In the genomic region with DNA sequence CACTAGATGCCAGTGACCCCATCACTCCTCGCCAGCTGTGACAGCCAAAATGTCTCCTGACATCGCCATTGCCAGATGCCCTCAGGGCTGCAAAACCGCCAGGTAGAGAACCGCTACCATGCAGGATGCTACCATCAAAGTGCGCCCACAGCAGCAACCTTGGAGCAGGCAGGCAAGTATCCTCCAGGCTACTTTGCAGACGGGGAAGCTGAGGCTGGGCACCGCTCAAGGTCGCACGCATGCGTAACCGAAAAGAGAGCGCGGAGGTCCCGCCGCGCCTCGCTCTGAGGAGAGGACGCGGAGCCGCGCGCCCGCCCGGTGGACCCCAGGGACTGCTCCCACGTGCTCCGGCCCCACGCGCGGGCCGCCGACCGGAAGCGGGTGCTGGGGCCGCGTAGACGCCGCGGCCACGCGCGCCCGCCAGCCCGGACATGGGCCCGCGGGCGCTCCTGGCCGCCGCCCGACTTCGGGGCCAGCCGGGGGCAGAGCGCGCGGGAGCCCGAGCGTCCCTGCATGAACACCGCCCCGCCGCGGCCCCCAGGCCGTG, we compare ENCODE assay signal across 8 cellular contexts. TPM values are rescaled to one million over a fixed set of nuclear protein-coding genes. Genes with fewer than 3 reads are reported as not detected.
DNase-seq lines count a peak whose midpoint lies in the region; ATAC-seq, FAIRE-seq and TF ChIP-seq lines count a peak whose summit lies in the region.

A gene with protein sequence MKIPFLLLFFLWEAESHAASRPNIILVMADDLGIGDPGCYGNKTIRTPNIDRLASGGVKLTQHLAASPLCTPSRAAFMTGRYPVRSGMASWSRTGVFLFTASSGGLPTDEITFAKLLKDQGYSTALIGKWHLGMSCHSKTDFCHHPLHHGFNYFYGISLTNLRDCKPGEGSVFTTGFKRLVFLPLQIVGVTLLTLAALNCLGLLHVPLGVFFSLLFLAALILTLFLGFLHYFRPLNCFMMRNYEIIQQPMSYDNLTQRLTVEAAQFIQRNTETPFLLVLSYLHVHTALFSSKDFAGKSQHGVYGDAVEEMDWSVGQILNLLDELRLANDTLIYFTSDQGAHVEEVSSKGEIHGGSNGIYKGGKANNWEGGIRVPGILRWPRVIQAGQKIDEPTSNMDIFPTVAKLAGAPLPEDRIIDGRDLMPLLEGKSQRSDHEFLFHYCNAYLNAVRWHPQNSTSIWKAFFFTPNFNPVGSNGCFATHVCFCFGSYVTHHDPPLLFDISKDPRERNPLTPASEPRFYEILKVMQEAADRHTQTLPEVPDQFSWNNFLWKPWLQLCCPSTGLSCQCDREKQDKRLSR (plus strand): TSS at position 282 of the 547 bp plus-strand sequence. CDS start 105,488 bp downstream, outside the sequence.

- ATAC-seq in activated CD8-positive, alpha-beta T cell treated with anti-CD3 and anti-CD28 coated beads, Interleukin-2, amount 10 ng/mL, durations not matched to agents 7 days and 5 days, result peak; percentile 53

- H3K36me3 ChIP-seq in GM23248 (ENCODE audit: low read depth) (no peaks in the 10 kb centered on the region), endothelial cell of umbilical vein (ENCODE audit: control insufficient read depth in 2 of 2, extremely low read depth in 1 of 2, insufficient read depth in 2 of 2, low read length in 2 of 2) (no peaks in the 10 kb centered on the region), mucosa of stomach (ENCODE audit: control insufficient read depth, insufficient read depth, low read length) (no peaks in the 10 kb centered on the region)

- H3K27ac Mint-ChIP-seq in activated CD8-positive, alpha-beta T cell treated with anti-CD3 and anti-CD28 coated beads, Interleukin-2, amount 10 ng/mL, durations not matched to agents 7 days and 5 days, result peak within 1 kb of the TSS; percentile 89

- H2AFZ ChIP-seq in GM23248, result peak within 1 kb of the TSS; percentile 92
- peak within 1 kb of the TSS; percentile 81 for H2AFZ ChIP-seq in endothelial cell of umbilical vein (ENCODE audit: low read depth, low read length)

- dilution Hi-C loops in endothelial cell of umbilical vein (cut with MboI; ENCODE audit: extremely low pct_ligation_motif_present, low sequenced_read_pairs), result no loop called here

- POLR2A ChIA-PET in activated CD8-positive, alpha-beta T cell treated with anti-CD3 and anti-CD28 coated beads, Interleukin-2, amount 10 ng/mL, durations not matched to agents 7 days and 5 days (lab: Charles Lee), result no interaction called here
- POLR2A ChIA-PET in endothelial cell of umbilical vein (lab: Charles Lee), result no interaction called here

- H3K4me3 Mint-ChIP-seq in activated CD8-positive, alpha-beta T cell treated with anti-CD3 and anti-CD28 coated beads, Interleukin-2, amount 10 ng/mL, durations not matched to agents 7 days and 5 days, result peak within 1 kb of the TSS; percentile 81

- in situ Hi-C loops in GM23248 (cut with MboI), result loop anchor here (25.0 kb wide), 1 partner anchor 440 kb away; no protein-coding TSS in a partner anchor

- H4K20me1 ChIP-seq in GM23248 (ENCODE audit: insufficient read depth), result no peaks in the 10 kb centered on the region
- H4K20me1 ChIP-seq in endothelial cell of umbilical vein (replicated peaks; ENCODE audit: control insufficient read depth, extremely low read depth, insufficient read depth, low read length), result no peaks in the 10 kb centered on the region

- TF ChIP-seq POLR2A in endothelial cell of umbilical vein (IDR thresholded peaks at IDR 0.05; ENCODE audit: low read depth, low read length), result no peak

- H3K9ac ChIP-seq in GM23248 (peak within 1 kb of the TSS; percentile 93), endothelial cell of umbilical vein (replicated peaks; ENCODE audit: extremely low read depth, insufficient read depth, low read length) (peak within 1 kb of the TSS; percentile 71), mucosa of stomach (ENCODE audit: low read length) (peak within 1 kb of the TSS; percentile 82)

- CTCF ChIA-PET in activated CD8-positive, alpha-beta T cell treated with anti-CD3 and anti-CD28 coated beads, Interleukin-2, amount 10 ng/mL, durations not matched to agents 7 days and 5 days (lab: Charles Lee), result interaction anchor here (0.7 kb wide), 1 partner anchor 80 kb away, joined by 5 read pairs; no protein-coding TSS in a partner anchor
- CTCF ChIA-PET in endothelial cell of umbilical vein (lab: Charles Lee), result interaction anchor here (1.0 to 1.5 kb wide), 5 partner anchors 8 to 102 kb away, joined by 3 to 4 read pairs (median 3); no protein-coding TSS in a partner anchor

- H3K36me3 Mint-ChIP-seq in activated CD8-positive, alpha-beta T cell treated with anti-CD3 and anti-CD28 coated beads, Interleukin-2, amount 10 ng/mL, durations not matched to agents 7 days and 5 days (ENCODE audit: low read depth), result no peaks in the 10 kb centered on the region

- no peaks in the 10 kb centered on the region for H3K9me3 Mint-ChIP-seq in activated CD8-positive, alpha-beta T cell treated with anti-CD3 and anti-CD28 coated beads, Interleukin-2, amount 10 ng/mL, durations not matched to agents 7 days and 5 days (ENCODE audit: insufficient read depth)

- no peaks in the 10 kb centered on the region for H3K27me3 ChIP-seq in GM23248 (replicated peaks; ENCODE audit: insufficient read depth)
- H3K27me3 ChIP-seq in endothelial cell of umbilical vein (ENCODE audit: control insufficient read depth in 2 of 2, insufficient read depth in 2 of 2, low read length in 2 of 2), result no peaks in the 10 kb centered on the region
- no peaks in the 10 kb centered on the region for H3K27me3 ChIP-seq in mucosa of stomach (ENCODE audit: control insufficient read depth, insufficient read depth, low read length)

- no peaks in the 10 kb centered on the region for H3K9me2 ChIP-seq in GM23248 (ENCODE audit: insufficient read depth)

- peaks cover 20% of the 10 kb centered on the region for H3K4me1 Mint-ChIP-seq in activated CD8-positive, alpha-beta T cell treated with anti-CD3 and anti-CD28 coated beads, Interleukin-2, amount 10 ng/mL, durations not matched to agents 7 days and 5 days (ENCODE audit: low read depth)

- H3K4me3 ChIP-seq in GM08714 (ENCODE audit: low read length) (peak within 1 kb of the TSS; percentile 80), GM23248 (peak within 1 kb of the TSS; percentile 88), LNCaP clone FGC (ENCODE audit: low read depth, low read length) (peak within 1 kb of the TSS; percentile 74), endothelial cell of umbilical vein (replicated peaks in 1 of 3; ENCODE audit: insufficient read depth in 1 of 3, low read depth in 1 of 3, low read length in 3 of 3) (peak within 1 kb of the TSS; percentile 25 to 86 (median 67)), mucosa of stomach (ENCODE audit: low read length) (peak within 1 kb of the TSS; percentile 90)

- WGBS in GM23248 (ENCODE audit: low coverage in 1 of 2, low lambda C conversion rate in 2 of 2, missing lambda C conversion rate in 2 of 2), 2 experiments, result 1 to 2% methylated on average over 11 to 19 of the region's 61 CpGs

- H3K4me2 ChIP-seq in GM23248 (ENCODE audit: unreplicated experiment) (peak within 1 kb of the TSS; percentile 93), endothelial cell of umbilical vein (ENCODE audit: insufficient read depth, low read length) (peak within 1 kb of the TSS; percentile 70)

- peaks cover 10% of the 10 kb centered on the region for H3K4me1 ChIP-seq in GM23248 (ENCODE audit: insufficient read depth)
- no peaks in the 10 kb centered on the region for H3K4me1 ChIP-seq in endothelial cell of umbilical vein (ENCODE audit: control insufficient read depth, extremely low read depth, insufficient read depth, low read length)
- peaks cover 5% of the 10 kb centered on the region for H3K4me1 ChIP-seq in mucosa of stomach (ENCODE audit: control insufficient read depth, insufficient read depth, low read length)

- no TSS peak for BruUV-seq in endothelial cell of umbilical vein (replicated peaks; lab: Mats Ljungman, UMichigan)

- H3K27ac ChIP-seq in GM23248 (peak within 1 kb of the TSS; percentile 85), endothelial cell of umbilical vein (ENCODE audit: insufficient read depth, low read depth, low read length) (peak within 1 kb of the TSS; percentile 58)

- no peaks in the 10 kb centered on the region for H3K9me1 ChIP-seq in endothelial cell of umbilical vein (replicated peaks; ENCODE audit: control insufficient read depth, extremely low read depth, insufficient read depth, low read length)

- no peaks in the 10 kb centered on the region for H3K9me3 ChIP-seq in GM23248 (ENCODE audit: low read depth)
- no peaks in the 10 kb centered on the region for H3K9me3 ChIP-seq in endothelial cell of umbilical vein (replicated peaks; ENCODE audit: control insufficient read depth, insufficient read depth, low read length)
- no peaks in the 10 kb centered on the region for H3K9me3 ChIP-seq in mucosa of stomach (ENCODE audit: control insufficient read depth, low read length)

- no peaks in the 10 kb centered on the region for H3K27me3 Mint-ChIP-seq in activated CD8-positive, alpha-beta T cell treated with anti-CD3 and anti-CD28 coated beads, Interleukin-2, amount 10 ng/mL, durations not matched to agents 7 days and 5 days (ENCODE audit: low read depth)

- TF ChIP-seq CTCF in LNCaP clone FGC (IDR thresholded peaks at IDR 0.05; ENCODE audit: control insufficient read depth, extremely low read depth, insufficient read depth) (no peak), endothelial cell of umbilical vein (IDR thresholded peaks at IDR 0.05; ENCODE audit: extremely low read depth in 1 of 2, insufficient read depth in 1 of 2, low read depth in 1 of 2, low read length in 2 of 2) (no peak)

- H3F3A ChIP-seq in GM23248 (ENCODE audit: insufficient read depth), result peaks cover 9% of the 10 kb centered on the region; the same call in 1 of the 2 replicates

- FAIRE-seq in endothelial cell of umbilical vein (lab: Jason Lieb, UNC), result peak; percentile 66

- H3K79me2 ChIP-seq in GM23248 (ENCODE audit: insufficient read depth) (peaks cover 21% of the 10 kb centered on the region), endothelial cell of umbilical vein (ENCODE audit: control insufficient read depth, insufficient read depth, low read length) (peaks cover 17% of the 10 kb centered on the region)

- intact Hi-C loops in endothelial cell of umbilical vein (cut with micrococcal nuclease), result loop anchor here (5.0 kb wide), 1 partner anchor 65 kb away; no protein-coding TSS in a partner anchor

- DNase-seq in GM23248 (no peak), LNCaP clone FGC (ENCODE audit: low read depth) (no peak), endothelial cell of umbilical vein (ENCODE audit: low read depth, low spot score) (peak; percentile 11), AG08396 (ENCODE audit: low spot score) (no peak)
- DNase-seq in activated CD8-positive, alpha-beta T cell treated with anti-CD3 and anti-CD28 coated beads, Interleukin-2, amount 10 ng/mL, durations not matched to agents 7 days and 5 days, result peak; percentile 35
- DNase-seq in stimulated activated naive CD4-positive, alpha-beta T cell treated with Interleukin-2 at 50 U/mL for 16 hours (lab: John Stamatoyannopoulos, UW), result peak; percentile 14

RNA-seq across cellular contexts. Expression of the gene that starts here (rescaled TPM):
- total RNA-seq in GM23248 (2014; rRNA removed; shearing (Covaris generic)), result 10.9 and 13.6 TPM in 2 replicates
- polyA plus RNA-seq in GM23248 (2016; fragmentation: Nextera tagmentation; extraction: Ambion mirVana) (10.6 and 11.3 TPM in 2 replicates), endothelial cell of umbilical vein (2.1 TPM in 2 replicates)
- 1 to 10 TPM; 2.1 to 2.3 TPM for total RNA-seq in activated CD8-positive, alpha-beta T cell treated with anti-CD3 and anti-CD28 coated beads, Interleukin-2, amount 10 ng/mL, durations not matched to agents 7 days and 5 days
- total RNA-seq in endothelial cell of umbilical vein, result 3.6 and 4.9 TPM in 2 replicates
- 2.3 TPM in 2 replicates for polyA plus RNA-seq in endothelial cell of umbilical vein (2011; cell fraction: cytosol; rRNA removed)
- 1.5 and 1.6 TPM in 2 replicates for polyA plus RNA-seq in endothelial cell of umbilical vein (2011; cell fraction: nucleus; rRNA removed)
- polyA plus RNA-seq in endothelial cell of umbilical vein (2012), result 4.0 and 6.0 TPM in 2 replicates
- polyA minus RNA-seq in endothelial cell of umbilical vein, result 7.6 and 7.7 TPM in 2 replicates
- 13.9 TPM for polyA minus RNA-seq in endothelial cell of umbilical vein (2011; cell fraction: cytosol; rRNA and poly(A)+ RNA removed)
- polyA minus RNA-seq in endothelial cell of umbilical vein (2011; cell fraction: nucleus; rRNA and poly(A)+ RNA removed), result 1.9 and 3.0 TPM in 2 replicates

Comparison
In these comparisons a context has a peak if more than half of its experiments do, and no peak if none do; other contexts are left out.
1. DNase-seq: peak in activated CD8-positive, alpha-beta T cell treated with anti-CD3 and anti-CD28 coated beads, Interleukin-2, amount 10 ng/mL, durations not matched to agents 7 days and 5 days (single experiment), endothelial cell of umbilical vein (single experiment) and stimulated activated naive CD4-positive, alpha-beta T cell treated with Interleukin-2 at 50 U/mL for 16 hours (single experiment); none in GM23248 (single experiment), LNCaP clone FGC (single experiment) and AG08396 (single experiment).
2. Peak in every context shown above with its lines, with median percentiles within 50 percentile points of each other: H3K4me3 ChIP-seq and H3K9ac ChIP-seq.